In the genomic region with DNA sequence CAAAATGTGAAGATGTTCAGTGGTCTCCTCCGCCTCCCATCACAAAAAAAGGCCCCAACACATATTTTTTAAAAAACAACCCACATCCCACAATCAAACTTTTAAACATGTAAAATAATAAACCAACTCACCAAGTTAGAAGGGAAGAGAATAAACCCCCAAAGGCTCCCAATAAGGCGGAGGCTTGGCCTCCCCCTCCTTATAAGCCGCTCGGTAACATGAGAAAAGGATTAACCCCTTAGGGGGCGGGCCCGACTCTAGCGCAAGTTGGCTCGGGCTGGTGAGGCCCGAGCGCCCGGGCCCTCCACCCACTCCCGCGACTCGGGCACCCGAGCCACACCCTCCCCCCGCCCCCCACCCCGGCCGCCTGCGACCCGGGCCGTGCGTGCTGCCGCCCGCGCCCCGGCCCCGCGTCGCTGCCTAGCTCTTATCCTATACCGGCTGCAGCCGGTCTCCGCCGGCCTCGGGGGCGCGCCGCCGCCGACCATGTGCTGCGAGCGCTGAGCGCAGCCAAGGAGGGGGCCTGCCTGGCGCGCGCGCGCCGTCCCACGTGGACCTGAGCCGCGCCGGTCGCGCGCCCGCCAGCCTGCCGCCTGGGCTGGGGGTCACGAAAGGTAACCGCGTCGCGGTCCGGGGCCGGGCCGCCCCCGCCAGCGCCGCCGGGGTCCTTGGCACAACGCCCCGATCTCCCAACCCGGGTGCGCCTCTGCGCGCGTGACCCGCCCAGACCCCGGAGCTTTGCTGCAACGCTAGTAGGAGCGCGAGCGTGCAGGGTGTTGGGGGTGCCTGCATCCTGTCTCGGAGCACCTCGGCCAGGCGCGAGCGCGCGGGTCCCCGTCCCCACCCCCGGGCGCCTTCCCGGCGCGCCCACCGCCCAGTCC, we compare ENCODE assay signal across 8 cellular contexts. TPM values are rescaled to one million over a fixed set of nuclear protein-coding genes. Genes with fewer than 3 reads are reported as not detected.
DNase-seq lines count a peak whose midpoint lies in the region; ATAC-seq and TF ChIP-seq lines count a peak whose summit lies in the region.

A gene (plus strand): TSS at position 541 of the 881 bp plus-strand sequence. CDS start 15,999 bp downstream, outside the sequence.
A gene with protein sequence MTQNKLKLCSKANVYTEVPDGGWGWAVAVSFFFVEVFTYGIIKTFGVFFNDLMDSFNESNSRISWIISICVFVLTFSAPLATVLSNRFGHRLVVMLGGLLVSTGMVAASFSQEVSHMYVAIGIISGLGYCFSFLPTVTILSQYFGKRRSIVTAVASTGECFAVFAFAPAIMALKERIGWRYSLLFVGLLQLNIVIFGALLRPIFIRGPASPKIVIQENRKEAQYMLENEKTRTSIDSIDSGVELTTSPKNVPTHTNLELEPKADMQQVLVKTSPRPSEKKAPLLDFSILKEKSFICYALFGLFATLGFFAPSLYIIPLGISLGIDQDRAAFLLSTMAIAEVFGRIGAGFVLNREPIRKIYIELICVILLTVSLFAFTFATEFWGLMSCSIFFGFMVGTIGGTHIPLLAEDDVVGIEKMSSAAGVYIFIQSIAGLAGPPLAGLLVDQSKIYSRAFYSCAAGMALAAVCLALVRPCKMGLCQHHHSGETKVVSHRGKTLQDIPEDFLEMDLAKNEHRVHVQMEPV (minus strand): TSS at position 173 of the 881 bp plus-strand sequence. CDS start 12,807 bp downstream, outside the sequence.

- H3K4me3 Mint-ChIP-seq in activated naive CD8-positive, alpha-beta T cell treated with anti-CD3 and anti-CD28 coated beads, Interleukin-2, amount 50 U/mL, for 24 hours: peak within 1 kb of the TSS; percentile 97

- peak within 1 kb of the TSS; percentile 58 for H3K4me3 ChIP-seq in LNCaP clone FGC (ENCODE audit: low read depth, low read length)
- peak within 1 kb of the TSS; percentile 91 for H3K4me3 ChIP-seq in SK-N-MC
- H3K4me3 ChIP-seq in vagina: peak within 1 kb of the TSS; percentile 53 to 76

- no peaks in the 10 kb centered on the region for H3K27me3 Mint-ChIP-seq in activated naive CD8-positive, alpha-beta T cell treated with anti-CD3 and anti-CD28 coated beads, Interleukin-2, amount 50 U/mL, for 24 hours

- H3K4me1 Mint-ChIP-seq in activated naive CD8-positive, alpha-beta T cell treated with anti-CD3 and anti-CD28 coated beads, Interleukin-2, amount 50 U/mL, for 24 hours: peaks cover 61% of the 10 kb centered on the region

- peaks cover 33% of the 10 kb centered on the region for H3K4me1 ChIP-seq in vagina

- H3K36me3 ChIP-seq in SK-N-MC (ENCODE audit: insufficient read depth, low read length) (no peaks in the 10 kb centered on the region), vagina (no peaks in the 10 kb centered on the region)

- no peak for TF ChIP-seq POLR2A in vagina (IDR thresholded peaks at IDR 0.05)

- TF ChIP-seq CTCF in LNCaP clone FGC (IDR thresholded peaks at IDR 0.05; ENCODE audit: control insufficient read depth, extremely low read depth, insufficient read depth) (no peak), vagina (IDR thresholded peaks at IDR 0.05) (no peak)

- peak within 1 kb of the TSS; percentile 84 for H3K9ac ChIP-seq in SK-N-MC (ENCODE audit: insufficient read length)

- intact Hi-C loops in left ventricle myocardium superior (cut with micrococcal nuclease): no loop called here
- intact Hi-C loops in vagina (cut with DNase I): no loop called here

- peak within 1 kb of the TSS; percentile 96 for H3K27ac Mint-ChIP-seq in activated naive CD8-positive, alpha-beta T cell treated with anti-CD3 and anti-CD28 coated beads, Interleukin-2, amount 50 U/mL, for 24 hours

- peak within 1 kb of the TSS; percentile 31; the same call in 1 of the 2 replicates for H3K27ac ChIP-seq in SK-N-MC
- H3K27ac ChIP-seq in vagina: peak within 1 kb of the TSS; percentile 67

- H3K9me3 Mint-ChIP-seq in activated naive CD8-positive, alpha-beta T cell treated with anti-CD3 and anti-CD28 coated beads, Interleukin-2, amount 50 U/mL, for 24 hours: no peaks in the 10 kb centered on the region

- peak; percentile 75 for ATAC-seq in activated naive CD8-positive, alpha-beta T cell treated with anti-CD3 and anti-CD28 coated beads, Interleukin-2, amount 50 U/mL, for 24 hours
- peak; percentile 71 for ATAC-seq in left ventricle myocardium superior

- H3K36me3 Mint-ChIP-seq in activated naive CD8-positive, alpha-beta T cell treated with anti-CD3 and anti-CD28 coated beads, Interleukin-2, amount 50 U/mL, for 24 hours (ENCODE audit: low read depth): peaks cover 3% of the 10 kb centered on the region

- H3K9me3 ChIP-seq in SK-N-MC (ENCODE audit: low read depth, low read length) (no peaks in the 10 kb centered on the region), vagina (no peaks in the 10 kb centered on the region)

- DNase-seq in ELR (ENCODE audit: low read depth) (peak; percentile 78), H4 (ENCODE audit: low spot score) (peak; percentile 56), LNCaP clone FGC (ENCODE audit: low read depth) (no peak), SK-N-MC (ENCODE audit: low read depth, low spot score) (no peak), left ventricle myocardium superior (peak; percentile 73), putamen (ENCODE audit: low spot score) (peak; percentile 66), vagina (ENCODE audit: extremely low spot score in 2 of 2) (no peak)
- DNase-seq in activated naive CD8-positive, alpha-beta T cell treated with anti-CD3 and anti-CD28 coated beads, Interleukin-2, amount 50 U/mL, for 24 hours: peak; percentile 83

- no peaks in the 10 kb centered on the region for H3K27me3 ChIP-seq in vagina

RNA-seq across cellular contexts. Expression of the first gene that starts in this region (rescaled TPM):
- 1.3 and 5.9 TPM in 2 replicates for total RNA-seq in H4 (2014; rRNA removed; shearing (Covaris generic))
- total RNA-seq in left ventricle myocardium superior: 3.3 TPM
- 8.1 TPM for total RNA-seq in vagina

RNA-seq across cellular contexts. Expression of the second gene that starts in this region (rescaled TPM):
- total RNA-seq in H4 (2014; rRNA removed; shearing (Covaris generic)): 1.2 and 2.7 TPM in 2 replicates
- total RNA-seq in left ventricle myocardium superior: not detected
- 2.7 TPM for total RNA-seq in vagina

Comparison
In these comparisons a context has a peak if more than half of its experiments do, and no peak if none do; other contexts are left out.
1. DNase-seq: peak in ELR (single experiment), H4 (single experiment), activated naive CD8-positive, alpha-beta T cell treated with anti-CD3 and anti-CD28 coated beads, Interleukin-2, amount 50 U/mL, for 24 hours (single experiment), left ventricle myocardium superior (single experiment) and putamen (single experiment); none in LNCaP clone FGC (single experiment), SK-N-MC (single experiment) and vagina (0 of 2).
2. Peak in every context shown above with its lines, with median percentiles within 50 percentile points of each other: H3K4me3 ChIP-seq.